Comparison of ENCODE assay signal across 16 cellular contexts in the genomic region with DNA sequence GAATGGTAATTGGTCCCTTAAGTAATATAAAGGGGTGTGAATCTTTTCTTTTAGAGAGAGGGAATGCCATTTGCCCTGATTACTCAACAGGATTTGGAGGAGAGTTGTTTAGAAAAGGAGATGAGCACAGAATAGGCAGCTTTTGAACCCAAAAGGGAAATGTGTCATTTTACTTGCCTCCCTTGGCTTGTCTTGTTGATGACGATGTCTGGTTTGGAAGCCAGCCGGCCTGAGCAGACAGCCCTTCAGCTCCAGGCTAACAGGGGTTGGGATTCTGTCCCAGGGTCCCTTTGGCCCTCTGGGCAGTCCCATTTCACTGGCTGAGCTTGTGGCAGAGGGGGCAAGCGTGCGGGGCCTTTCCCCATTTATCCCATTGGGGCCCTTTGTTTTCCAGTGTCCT.
"Had no signal": no experiment of that assay in that cellular context is flagged by ENCODE, and none has a peak within 500 bp of the region (broad histone marks: within the 10 kb centered on the region; RNA-seq: fewer than 3 reads in every experiment).

No MANE protein-coding gene starts in this region.

- H3K27ac Mint-ChIP-seq: activated CD4-positive, alpha-beta memory T cell treated with anti-CD3 and anti-CD28 coated beads, Interleukin-2, amount 10 ng/mL, durations not matched to agents 7 days and 5 days; activated naive CD4-positive, alpha-beta T cell treated with anti-CD3 and anti-CD28 coated beads, Interleukin-2, amount 50 U/mL, for 24 hours; mesothelial cell of epicardium; stimulated activated naive B cell treated with anti-CD40 and anti-IgM and Interleukin-4, amounts not matched to agents 10 μg/mL and 1 μg/mL and 100 μg/mL, for 72 hours had no signal

- H3K4me3 Mint-ChIP-seq: activated CD4-positive, alpha-beta memory T cell treated with anti-CD3 and anti-CD28 coated beads, Interleukin-2, amount 10 ng/mL, durations not matched to agents 7 days and 5 days; activated naive CD4-positive, alpha-beta T cell treated with anti-CD3 and anti-CD28 coated beads, Interleukin-2, amount 50 U/mL, for 24 hours; activated T-cell treated with anti-CD3 and anti-CD28 coated beads, Interleukin-2, amount 50 U/mL, for 4 hours; mesothelial cell of epicardium; stimulated activated naive B cell treated with anti-CD40 and anti-IgM and Interleukin-4, amounts not matched to agents 10 μg/mL and 1 μg/mL and 100 μg/mL, for 72 hours had no signal

- H3K9me3 ChIP-seq: colonic mucosa, heart right ventricle, transverse colon, vagina had no signal

- H3K4me3 ChIP-seq: colonic mucosa, heart right ventricle, lung, transverse colon, vagina had no signal

- H3K9me3 Mint-ChIP-seq: activated naive CD4-positive, alpha-beta T cell treated with anti-CD3 and anti-CD28 coated beads, Interleukin-2, amount 50 U/mL, for 24 hours; activated T-cell treated with anti-CD3 and anti-CD28 coated beads, Interleukin-2, amount 50 U/mL, for 4 hours; mesothelial cell of epicardium; stimulated activated naive B cell treated with anti-CD40 and anti-IgM and Interleukin-4, amounts not matched to agents 10 μg/mL and 1 μg/mL and 100 μg/mL, for 72 hours had no signal

- H3K27ac ChIP-seq: colonic mucosa, vagina, WERI-Rb-1 had no signal

- ATAC-seq: activated T-cell treated with anti-CD3 and anti-CD28 coated beads, Interleukin-2, amount 50 U/mL, for 4 hours; esophagus mucosa; stimulated activated naive B cell treated with anti-CD40 and anti-IgM and Interleukin-4, amounts not matched to agents 10 μg/mL and 1 μg/mL and 100 μg/mL, for 72 hours had no signal

- H3K27me3 ChIP-seq: colonic mucosa, heart right ventricle, transverse colon, vagina had no signal

- H3K36me3 Mint-ChIP-seq: activated naive CD4-positive, alpha-beta T cell treated with anti-CD3 and anti-CD28 coated beads, Interleukin-2, amount 50 U/mL, for 24 hours; mesothelial cell of epicardium; stimulated activated naive B cell treated with anti-CD40 and anti-IgM and Interleukin-4, amounts not matched to agents 10 μg/mL and 1 μg/mL and 100 μg/mL, for 72 hours had no signal

- H3K27me3 Mint-ChIP-seq: activated naive CD4-positive, alpha-beta T cell treated with anti-CD3 and anti-CD28 coated beads, Interleukin-2, amount 50 U/mL, for 24 hours; stimulated activated naive B cell treated with anti-CD40 and anti-IgM and Interleukin-4, amounts not matched to agents 10 μg/mL and 1 μg/mL and 100 μg/mL, for 72 hours had no signal

- H3K36me3 ChIP-seq: colonic mucosa, heart right ventricle, transverse colon, vagina, WERI-Rb-1 had no signal

- DNase-seq: activated CD4-positive, alpha-beta memory T cell treated with anti-CD3 and anti-CD28 coated beads, Interleukin-2, amount 10 ng/mL, durations not matched to agents 7 days and 5 days; activated effector memory CD4-positive, alpha-beta T cell treated with Interleukin-2 at 50 U/mL for 16 hours; activated T-cell treated with anti-CD3 and anti-CD28 coated beads, Interleukin-2, amount 50 U/mL, for 4 hours; central memory CD4-positive, alpha-beta T cell; colonic mucosa; foreskin melanocyte; heart right ventricle; stimulated activated CD4-positive, alpha-beta T cell treated with anti-CD3 and anti-CD28 coated beads, Interleukin-2, amount 100 ng/mL, for 48 hours; stimulated activated naive B cell treated with anti-CD40 and anti-IgM and Interleukin-4, amounts not matched to agents 10 μg/mL and 1 μg/mL and 100 μg/mL, for 72 hours; transverse colon; WERI-Rb-1 had no signal
